Comparison of ENCODE assay signal across 21 cellular contexts in genomic region chr1:209766051-209766450, GRCh38. TPM values are rescaled to one million over a fixed set of nuclear protein-coding genes. Genes with fewer than 3 reads are reported as not detected.
DNase-seq lines count a peak whose midpoint lies in the region; ATAC-seq and TF ChIP-seq lines count a peak whose summit lies in the region.
"Had no signal": no experiment of that assay in that cellular context is flagged by ENCODE, and none has a peak within 500 bp of the region (broad histone marks: within the 10 kb centered on the region; RNA-seq: fewer than 3 reads in every experiment).

No MANE protein-coding gene starts in this region.

- POLR2A ChIA-PET in activated CD8-positive, alpha-beta T cell treated with anti-CD3 and anti-CD28 coated beads, Interleukin-2, amount 10 ng/mL, durations not matched to agents 7 days and 5 days (lab: Charles Lee) = interaction anchor here (1.3 to 7.8 kb wide), 4 partner anchors 9 to 42 kb away, joined by 3 to 241 read pairs (median 22); partner anchors contain the start of gene TRAF3IP3

- H3K36me3 ChIP-seq in KMS-11 (ENCODE audit: insufficient read depth) (no peaks in the 10 kb centered on the region), spleen (peaks cover 0 to 67% (median 36%) of the 10 kb centered on the region in 6 donors)
- H3K36me3 ChIP-seq: right lobe of liver, transverse colon had no signal

- TF ChIP-seq CTCF in KMS-11 (conservative IDR thresholded peaks at IDR 0.05; ENCODE audit: low read depth, low read length) = no peak
- TF ChIP-seq CTCF in spleen (IDR thresholded peaks at IDR 0.05 in 8 of 11, conservative IDR thresholded peaks at IDR 0.05 in 3 of 11) = no peak

- ATAC-seq in activated T-cell treated with anti-CD3 and anti-CD28 coated beads, Interleukin-2, amount 50 U/mL, for 72 hours (replicated peaks in 1 of 2) = no peak
- no peak for ATAC-seq in activated CD8-positive, alpha-beta T cell treated with anti-CD3 and anti-CD28 coated beads, Interleukin-2, amount 10 ng/mL, durations not matched to agents 7 days and 5 days
- no peak for ATAC-seq in HG03439 (IDR thresholded peaks at IDR 0.05; ENCODE audit: unreplicated experiment)
- ATAC-seq: foreskin keratinocyte had no signal

- CTCF ChIA-PET in activated CD8-positive, alpha-beta T cell treated with anti-CD3 and anti-CD28 coated beads, Interleukin-2, amount 10 ng/mL, durations not matched to agents 7 days and 5 days (lab: Charles Lee) = interaction anchor here (1.0 to 15.3 kb wide), 4 partner anchors 12 to 74 kb away, joined by 3 to 336 read pairs (median 4); partner anchors contain the start of gene TRAF3IP3

- H3K36me3 Mint-ChIP-seq in activated T-cell treated with anti-CD3 and anti-CD28 coated beads, Interleukin-2, amount 50 U/mL, for 72 hours (ENCODE audit: insufficient read depth in 2 of 2) = peaks cover 28 to 57% of the 10 kb centered on the region in 2 donors
- H3K36me3 Mint-ChIP-seq in activated CD8-positive, alpha-beta T cell treated with anti-CD3 and anti-CD28 coated beads, Interleukin-2, amount 10 ng/mL, durations not matched to agents 7 days and 5 days (ENCODE audit: low read depth) = peaks cover 59% of the 10 kb centered on the region

- no peaks in the 10 kb centered on the region for H3K27me3 Mint-ChIP-seq in activated T-cell treated with anti-CD3 and anti-CD28 coated beads, Interleukin-2, amount 50 U/mL, for 72 hours (ENCODE audit: low read depth)
- no peaks in the 10 kb centered on the region for H3K27me3 Mint-ChIP-seq in activated CD8-positive, alpha-beta T cell treated with anti-CD3 and anti-CD28 coated beads, Interleukin-2, amount 10 ng/mL, durations not matched to agents 7 days and 5 days (ENCODE audit: low read depth)
- H3K27me3 Mint-ChIP-seq: activated naive CD8-positive, alpha-beta T cell treated with anti-CD3 and anti-CD28 coated beads, Interleukin-2, amount 10 ng/mL, durations not matched to agents 7 days and 5 days had no signal

- intact Hi-C loops in spleen (cut with DNase I; ENCODE audit: low total_unique reads) = no loop called here

- H3K27ac ChIP-seq in KMS-11 (no peak overlapping the region), spleen (peak overlapping the region in 7 of 8 donors; percentile 49 to 94 (median 85))
- H3K27ac ChIP-seq: foreskin keratinocyte, right lobe of liver, transverse colon had no signal

- 33 to 59% (median 39%) methylated on average over 2 of the region's 2 CpGs for WGBS in spleen, 5 donors

- peaks cover 10% of the 10 kb centered on the region for H3K79me2 ChIP-seq in KMS-11 (ENCODE audit: insufficient read depth, low read depth)

- no peaks in the 10 kb centered on the region for H3K9me3 Mint-ChIP-seq in activated T-cell treated with anti-CD3 and anti-CD28 coated beads, Interleukin-2, amount 50 U/mL, for 72 hours
- H3K9me3 Mint-ChIP-seq in activated CD8-positive, alpha-beta T cell treated with anti-CD3 and anti-CD28 coated beads, Interleukin-2, amount 10 ng/mL, durations not matched to agents 7 days and 5 days (ENCODE audit: insufficient read depth) = no peaks in the 10 kb centered on the region
- H3K9me3 Mint-ChIP-seq: activated naive CD8-positive, alpha-beta T cell treated with anti-CD3 and anti-CD28 coated beads, Interleukin-2, amount 10 ng/mL, durations not matched to agents 7 days and 5 days had no signal

- no peak overlapping the region for H3K9ac ChIP-seq in KMS-11

- no peak for TF ChIP-seq POLR2A in spleen (IDR thresholded peaks at IDR 0.05)

- no peaks in the 10 kb centered on the region for H4K20me1 ChIP-seq in KMS-11 (ENCODE audit: insufficient read depth)

- H3K4me1 Mint-ChIP-seq in activated T-cell treated with anti-CD3 and anti-CD28 coated beads, Interleukin-2, amount 50 U/mL, for 72 hours (ENCODE audit: low read depth) = peaks cover 71% of the 10 kb centered on the region
- H3K4me1 Mint-ChIP-seq in activated CD8-positive, alpha-beta T cell treated with anti-CD3 and anti-CD28 coated beads, Interleukin-2, amount 10 ng/mL, durations not matched to agents 7 days and 5 days (ENCODE audit: low read depth) = peaks cover 68% of the 10 kb centered on the region

- no peaks in the 10 kb centered on the region for H3K9me3 ChIP-seq in spleen
- H3K9me3 ChIP-seq: right lobe of liver, transverse colon had no signal

- H3K4me3 ChIP-seq in KMS-11 (IDR thresholded peaks at IDR 0.05; ENCODE audit: insufficient read depth, low read depth, low read length) (no peak overlapping the region), spleen (peak overlapping the region in 1 of 8 donors; percentile 74)
- H3K4me3 ChIP-seq: right lobe of liver, transverse colon had no signal

- H3K4me3 Mint-ChIP-seq in activated T-cell treated with anti-CD3 and anti-CD28 coated beads, Interleukin-2, amount 50 U/mL, for 72 hours = peak overlapping the region; percentile 62 to 71
- H3K4me3 Mint-ChIP-seq in activated CD8-positive, alpha-beta T cell treated with anti-CD3 and anti-CD28 coated beads, Interleukin-2, amount 10 ng/mL, durations not matched to agents 7 days and 5 days = no peak overlapping the region
- H3K4me3 Mint-ChIP-seq: activated naive CD8-positive, alpha-beta T cell treated with anti-CD3 and anti-CD28 coated beads, Interleukin-2, amount 10 ng/mL, durations not matched to agents 7 days and 5 days had no signal

- peak overlapping the region; percentile 71 for H3K27ac Mint-ChIP-seq in activated T-cell treated with anti-CD3 and anti-CD28 coated beads, Interleukin-2, amount 50 U/mL, for 72 hours
- peak overlapping the region; percentile 85 for H3K27ac Mint-ChIP-seq in activated CD8-positive, alpha-beta T cell treated with anti-CD3 and anti-CD28 coated beads, Interleukin-2, amount 10 ng/mL, durations not matched to agents 7 days and 5 days
- H3K27ac Mint-ChIP-seq: activated naive CD8-positive, alpha-beta T cell treated with anti-CD3 and anti-CD28 coated beads, Interleukin-2, amount 10 ng/mL, durations not matched to agents 7 days and 5 days had no signal

- no peak overlapping the region for H2AFZ ChIP-seq in KMS-11 (ENCODE audit: low read depth)

- no peak for DNase-seq in activated T-cell treated with anti-CD3 and anti-CD28 coated beads, Interleukin-2, amount 50 U/mL, for 72 hours
- DNase-seq in activated T-cell treated with anti-CD3 and anti-CD28 coated beads, Interleukin-2, amount 50 U/mL, for 1 hour = no peak
- DNase-seq in activated CD8-positive, alpha-beta T cell treated with anti-CD3 and anti-CD28 coated beads, Interleukin-2, amount 10 ng/mL, durations not matched to agents 7 days and 5 days = no peak
- no peak for DNase-seq in spleen
- no peak for DNase-seq in GOT3 (lab: John Stamatoyannopoulos, UW)
- no peak for DNase-seq in NAMALWA (ENCODE audit: low spot score)
- DNase-seq: activated CD8-positive, alpha-beta memory T cell treated with anti-CD3 and anti-CD28 coated beads for 24 hours; activated naive CD8-positive, alpha-beta T cell treated with anti-CD3 and anti-CD28 coated beads, Interleukin-2, amount 10 ng/mL, durations not matched to agents 7 days and 5 days; central memory CD4-positive, alpha-beta T cell; DMS153; foreskin keratinocyte; mesendoderm; NCI-H1048; NCI-H2107; NCI-H774; right lobe of liver; T1000; transverse colon had no signal

- no peaks in the 10 kb centered on the region for H3K27me3 ChIP-seq in KMS-11 (ENCODE audit: insufficient read depth, low read depth)
- no peaks in the 10 kb centered on the region for H3K27me3 ChIP-seq in spleen (replicated peaks in 1 of 7)
- H3K27me3 ChIP-seq: foreskin keratinocyte, right lobe of liver, transverse colon had no signal

- H3K4me2 ChIP-seq in KMS-11 = peak overlapping the region; percentile 74; the same call in 1 of the 2 replicates

- H3K4me1 ChIP-seq in KMS-11 (ENCODE audit: low read depth, poor library complexity, severe bottlenecking) (peaks cover 39% of the 10 kb centered on the region), spleen (peaks cover 16 to 98% (median 70%) of the 10 kb centered on the region in 6 donors)

RNA-seq across cellular contexts. Expression of gene TRAF3IP3, which starts 10.2 kb away (rescaled TPM):
- total RNA-seq in activated T-cell treated with anti-CD3 and anti-CD28 coated beads, Interleukin-2, amount 50 U/mL, for 72 hours = 100 to 1,000 TPM; 127 to 157 TPM
- total RNA-seq in activated CD8-positive, alpha-beta T cell treated with anti-CD3 and anti-CD28 coated beads, Interleukin-2, amount 10 ng/mL, durations not matched to agents 7 days and 5 days = 100 to 1,000 TPM; 319 to 322 TPM
- total RNA-seq in spleen = 100 to 1,000 TPM in 4 of 7 donors, 10 to 100 TPM in 3; 97.7 to 134 (median 109) TPM
- 100 to 1,000 TPM in 2 of 3 donors, 10 to 100 TPM in 1; 95.4 to 189 (median 107) TPM for polyA plus RNA-seq in spleen
- total RNA-seq: foreskin keratinocyte, H1 had no signal
- polyA plus RNA-seq: H1 had no signal

RNA-seq across cellular contexts. Expression of gene C1orf74, which starts 18.3 kb away (rescaled TPM):
- 1 to 10 TPM; 2.8 to 3.3 TPM for total RNA-seq in activated T-cell treated with anti-CD3 and anti-CD28 coated beads, Interleukin-2, amount 50 U/mL, for 72 hours
- 1 to 10 TPM; 2.5 to 2.6 TPM for total RNA-seq in activated CD8-positive, alpha-beta T cell treated with anti-CD3 and anti-CD28 coated beads, Interleukin-2, amount 10 ng/mL, durations not matched to agents 7 days and 5 days
- total RNA-seq in spleen = 1 to 10 TPM; 1.0 to 2.7 (median 1.8) TPM
- 1 to 10 TPM in 2 of 3 donors, under 1 TPM in 1; 0.96 to 1.6 (median 1.5) TPM for polyA plus RNA-seq in spleen

RNA-seq across cellular contexts. Expression of gene IRF6, which starts 39.9 kb away (rescaled TPM):
- total RNA-seq in activated T-cell treated with anti-CD3 and anti-CD28 coated beads, Interleukin-2, amount 50 U/mL, for 72 hours = 1 to 10 TPM in 1 of 2 donors, under 1 TPM in 1; 0.49 to 2.3 TPM
- total RNA-seq in activated CD8-positive, alpha-beta T cell treated with anti-CD3 and anti-CD28 coated beads, Interleukin-2, amount 10 ng/mL, durations not matched to agents 7 days and 5 days = under 1 TPM; 0.16 to 0.21 TPM
- 1 to 10 TPM; 3.1 to 5.6 (median 4.0) TPM for total RNA-seq in spleen
- polyA plus RNA-seq in spleen = 1 to 10 TPM in 2 of 3 donors, under 1 TPM in 1; 0.59 to 1.6 (median 1.4) TPM
